In genomic region chr4:142326181-142326580, GRCh38 we compare ENCODE assay signal across 37 cellular contexts.
"Had no signal": no experiment of that assay in that cellular context is flagged by ENCODE, and none has a peak within 500 bp of the region (broad histone marks: within the 10 kb centered on the region; RNA-seq: fewer than 3 reads in every experiment).

No MANE protein-coding gene starts in this region.

- FAIRE-seq: RCC 7860 had no signal

- DNase-seq: activated CD4-positive, alpha-beta T cell treated with anti-CD3 and anti-CD28 coated beads for 1 hour; activated CD4-positive, alpha-beta T cell treated with anti-CD3 and anti-CD28 coated beads for 48 hours; activated CD4-positive, alpha-beta T cell treated with anti-CD3 and anti-CD28 coated beads, Interleukin-2, amount 50 U/mL, for 48 hours; activated CD4-positive, CD25-positive, alpha-beta regulatory T cell; activated CD8-positive, alpha-beta T cell treated with anti-CD3 and anti-CD28 coated beads, Interleukin-2, amount 10 ng/mL, durations not matched to agents 7 days and 5 days; activated effector memory CD4-positive, alpha-beta T cell treated with anti-CD3 and anti-CD28 coated beads, Interleukin-2, amount 50 U/mL, for 16 hours; activated naive CD4-positive, alpha-beta T cell; activated T-cell treated with anti-CD3 and anti-CD28 coated beads, Interleukin-2, amount 50 U/mL, for 4 hours; amniotic stem cell; aorta; brain microvascular endothelial cell; central memory CD4-positive, alpha-beta T cell; Kasumi-1; KG1; MM.1S; MV-4-11; NCI-H1092; NCI-H146; NCI-H187; NCI-H2029 treated with DMSO at 0.1 percent for 48 hours; NCI-H2107; NCI-H2171; NCI-H510A; NCI-H526; NCI-H748 treated with DMSO at 0.1 percent for 48 hours; NK-92 treated with Interleukin-12 subunit alpha and Interleukin-12 subunit beta, amount 100 ng/mL, for 24 hours; PC-3; SIG-M5; T-cell; T-helper 2 cell; T-helper 9 cell had no signal

- ATAC-seq: activated CD8-positive, alpha-beta T cell treated with anti-CD3 and anti-CD28 coated beads, Interleukin-2, amount 10 ng/mL, durations not matched to agents 7 days and 5 days; activated naive CD4-positive, alpha-beta T cell treated with anti-CD3 and anti-CD28 coated beads, Interleukin-2, amount 50 U/mL, for 72 hours; activated T-cell treated with anti-CD3 and anti-CD28 coated beads, Interleukin-2, amount 50 U/mL, for 4 hours; PC-3; Right ventricle myocardium inferior; SK-N-SH treated with all-trans-retinoic acid at 6 μM for 48 hours; T-cell had no signal

- H3K36me3 ChIP-seq: brain microvascular endothelial cell had no signal

- H3K27me3 Mint-ChIP-seq: T-cell had no signal

- H3K27ac Mint-ChIP-seq: activated CD8-positive, alpha-beta T cell treated with anti-CD3 and anti-CD28 coated beads, Interleukin-2, amount 10 ng/mL, durations not matched to agents 7 days and 5 days; activated naive CD4-positive, alpha-beta T cell treated with anti-CD3 and anti-CD28 coated beads, Interleukin-2, amount 50 U/mL, for 72 hours had no signal

- H3K27ac ChIP-seq: brain microvascular endothelial cell, RWPE1, VCaP had no signal

- H3K4me3 Mint-ChIP-seq: activated CD8-positive, alpha-beta T cell treated with anti-CD3 and anti-CD28 coated beads, Interleukin-2, amount 10 ng/mL, durations not matched to agents 7 days and 5 days; activated T-cell treated with anti-CD3 and anti-CD28 coated beads, Interleukin-2, amount 50 U/mL, for 4 hours; T-cell had no signal

- H3K27me3 ChIP-seq: brain microvascular endothelial cell had no signal
